Comparison of ENCODE assay signal across 17 cellular contexts in the genomic region with DNA sequence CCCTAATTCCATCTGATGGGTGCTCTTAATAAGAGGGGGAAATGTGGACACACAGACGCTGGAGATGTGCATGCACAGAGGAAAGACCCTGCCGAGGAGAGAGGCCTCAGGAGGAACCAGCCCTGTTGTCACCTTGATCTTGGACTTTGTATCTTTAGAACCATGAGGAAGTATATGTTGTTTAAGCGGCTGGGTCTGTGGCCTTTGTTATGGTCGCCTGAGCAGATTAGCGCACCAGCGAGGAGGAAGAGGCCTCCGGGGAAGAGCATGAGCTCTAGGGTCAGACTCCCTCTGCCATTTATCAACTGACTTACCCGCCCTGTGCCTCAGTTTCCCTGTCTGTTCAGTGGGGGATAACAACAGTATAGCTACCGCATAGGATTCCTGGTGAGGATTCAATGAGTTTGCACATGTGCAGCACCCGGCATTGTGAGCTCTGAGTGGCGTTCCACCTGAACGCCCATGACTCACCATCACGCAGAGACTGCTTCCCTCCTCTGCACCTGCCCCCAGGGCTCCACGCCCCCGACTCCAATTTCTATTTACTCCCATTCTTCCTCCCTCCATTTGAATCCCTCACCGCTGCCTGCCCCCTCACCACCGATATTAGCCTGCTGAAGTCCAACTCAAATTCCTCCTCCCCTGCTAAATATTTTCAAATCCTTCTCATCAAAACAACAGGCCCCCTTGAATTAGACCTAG.
DNase-seq lines count a peak whose midpoint lies in the region; ATAC-seq, FAIRE-seq and TF ChIP-seq lines count a peak whose summit lies in the region.
"Had no signal": no experiment of that assay in that cellular context is flagged by ENCODE, and none has a peak within 500 bp of the region (broad histone marks: within the 10 kb centered on the region; RNA-seq: fewer than 3 reads in every experiment).

No MANE protein-coding gene starts in this region.

- TF ChIP-seq EP300 in GM12878 (IDR thresholded peaks at IDR 0.05; ENCODE audit: borderline replicate concordance in 1 of 2, control insufficient read depth in 1 of 2, low read depth in 2 of 2, low read length in 2 of 2): no peak

- H3K36me3 Mint-ChIP-seq in neural progenitor cell: peaks cover 7% of the 10 kb centered on the region

- intact Hi-C loops in GM12878 (cut with micrococcal nuclease; ENCODE audit: unreplicated experiment): no loop called here
- intact Hi-C loops in ascending aorta (cut with DNase I): no loop called here

- no peak overlapping the region for H3K9ac ChIP-seq in GM12878 (ENCODE audit: control insufficient read depth, insufficient read depth, low read length)
- H3K9ac ChIP-seq in neural progenitor cell: no peak overlapping the region

- RAD21 ChIA-PET in GM12878 (lab: Charles Lee; ENCODE audit: unreplicated experiment): interaction anchor here (0.6 kb wide), 1 partner anchor 40 kb away, joined by 3 read pairs; no protein-coding TSS in a partner anchor

- H4K20me1 ChIP-seq in GM12878 (ENCODE audit: control insufficient read depth, insufficient read depth) (no peaks in the 10 kb centered on the region), neural progenitor cell (ENCODE audit: low read depth) (no peaks in the 10 kb centered on the region)

- H3K9me3 ChIP-seq in GM12878 (replicated peaks; ENCODE audit: control insufficient read depth, insufficient read depth, low read length) (no peaks in the 10 kb centered on the region; the same call in 2 of the 3 replicates), neural progenitor cell (ENCODE audit: low read depth) (no peaks in the 10 kb centered on the region), ascending aorta (no peaks in the 10 kb centered on the region)
- H3K9me3 ChIP-seq: gastrocnemius medialis, lower lobe of right lung, prostate gland, testis had no signal

- peak; percentile 70 for DNase-seq in Daoy (ENCODE audit: low read depth)
- DNase-seq in NCI-H2107 treated with DMSO at 0.1 percent for 48 hours (lab: John Stamatoyannopoulos, UW; ENCODE audit: unreplicated experiment): peak; percentile 91
- DNase-seq in GM12878 (ENCODE audit: low read depth, low spot score): no peak
- DNase-seq in neural progenitor cell (ENCODE audit: low spot score): no peak
- no peak for DNase-seq in ascending aorta (ENCODE audit: low spot score in 2 of 2)
- no peak for DNase-seq in activated naive CD4-positive, alpha-beta T cell treated with Interleukin-2 at 50 U/mL for 16 hours
- DNase-seq: activated CD4-positive, alpha-beta T cell treated with anti-CD3 and anti-CD28 coated beads, Interleukin-2, amount 50 U/mL, for 48 hours; activated naive CD4-positive, alpha-beta T cell treated with anti-CD3 and anti-CD28 coated beads, Interleukin-2, amount 50 U/mL, for 16 hours; gastrocnemius medialis; lower lobe of right lung; NCI-H1694 treated with DMSO at 0.1 percent for 48 hours; SW 1271; testis had no signal

- no peak overlapping the region for H3K4me2 ChIP-seq in GM12878 (ENCODE audit: control insufficient read depth, insufficient read depth)
- no peak overlapping the region for H3K4me2 ChIP-seq in neural progenitor cell

- H3K4me1 ChIP-seq in GM12878 (ENCODE audit: control insufficient read depth, insufficient read depth, low read length): no peaks in the 10 kb centered on the region
- H3K4me1 ChIP-seq in neural progenitor cell: peaks cover 10% of the 10 kb centered on the region
- peaks cover 0 to 3% of the 10 kb centered on the region in 2 donors for H3K4me1 ChIP-seq in ascending aorta
- H3K4me1 ChIP-seq: prostate gland had no signal

- no peak for TF ChIP-seq POLR2A in GM12878 (IDR thresholded peaks at IDR 0.05; ENCODE audit: low read depth, low read length)

- no peaks in the 10 kb centered on the region for H3K36me3 ChIP-seq in GM12878 (ENCODE audit: control insufficient read depth in 2 of 2, insufficient read depth in 2 of 2, low read length in 1 of 2)
- H3K36me3 ChIP-seq in neural progenitor cell: no peaks in the 10 kb centered on the region
- H3K36me3 ChIP-seq in ascending aorta: no peaks in the 10 kb centered on the region
- H3K36me3 ChIP-seq: gastrocnemius medialis, lower lobe of right lung, prostate gland had no signal

- FAIRE-seq in GM12878 (lab: Jason Lieb, UNC): no peak
- FAIRE-seq: colon had no signal

- CTCF ChIA-PET in GM12878 (lab: Yijun Ruan, JAX): no interaction called here

- H3K27ac Mint-ChIP-seq in neural progenitor cell: peak overlapping the region; percentile 62

- WGBS in GM12878 (ENCODE audit: insufficient coverage, insufficient replicate concordance, low lambda C conversion rate, missing lambda C conversion rate): 43% methylated on average over 17 of the region's 17 CpGs

- H3K4me3 ChIP-seq in GM12878: no peak overlapping the region
- no peak overlapping the region for H3K4me3 ChIP-seq in neural progenitor cell
- H3K4me3 ChIP-seq in ascending aorta: no peak overlapping the region
- H3K4me3 ChIP-seq: gastrocnemius medialis, lower lobe of right lung, prostate gland, testis had no signal

- H2AFZ ChIP-seq in GM12878 (ENCODE audit: control insufficient read depth, low read depth, low read length) (peak overlapping the region; percentile 48), neural progenitor cell (replicated peaks) (no peak overlapping the region)

- H3K9me3 Mint-ChIP-seq in neural progenitor cell: peaks cover 11% of the 10 kb centered on the region

- H3K79me2 ChIP-seq in GM12878 (ENCODE audit: control insufficient read depth, insufficient read depth, low read length): no peaks in the 10 kb centered on the region
- no peaks in the 10 kb centered on the region for H3K79me2 ChIP-seq in neural progenitor cell (ENCODE audit: low read depth)

- H3K27me3 ChIP-seq in GM12878 (replicated peaks in 1 of 2; ENCODE audit: control insufficient read depth in 2 of 2, insufficient read depth in 2 of 2, low read length in 1 of 2) (no peaks in the 10 kb centered on the region), neural progenitor cell (no peaks in the 10 kb centered on the region), ascending aorta (no peaks in the 10 kb centered on the region)
- H3K27me3 ChIP-seq: gastrocnemius medialis, testis had no signal

- ATAC-seq in GM12878 (peak; percentile 69), GM18867 (IDR thresholded peaks at IDR 0.05; ENCODE audit: unreplicated experiment) (no peak), HG03045 (IDR thresholded peaks at IDR 0.05; ENCODE audit: unreplicated experiment) (no peak)
- ATAC-seq: gastrocnemius medialis, lower lobe of right lung had no signal

- no peak overlapping the region for H3K27ac ChIP-seq in GM12878 (ENCODE audit: control insufficient read depth, insufficient read depth)
- H3K27ac ChIP-seq in neural progenitor cell: no peak overlapping the region
- no peak overlapping the region for H3K27ac ChIP-seq in ascending aorta
- H3K27ac ChIP-seq: gastrocnemius medialis, lower lobe of right lung, prostate gland, testis had no signal

- H3K4me1 Mint-ChIP-seq in neural progenitor cell: peaks cover 35% of the 10 kb centered on the region

- no peak for TF ChIP-seq CTCF in GM12878 (IDR thresholded peaks at IDR 0.05 in 2 of 3, conservative IDR thresholded peaks at IDR 0.05 in 1 of 3; ENCODE audit: control insufficient read depth in 2 of 3, extremely low read depth in 1 of 3, insufficient read depth in 1 of 3, low read depth in 3 of 3, low read length in 3 of 3)
- no peak for TF ChIP-seq CTCF in neural progenitor cell (IDR thresholded peaks at IDR 0.05)
- no peak for TF ChIP-seq CTCF in ascending aorta (IDR thresholded peaks at IDR 0.05)

- in situ Hi-C loops in GM12878 (cut with MboI): no loop called here

- SMC1A ChIA-PET in GM12878 (lab: Charles Lee; ENCODE audit: uncharacterized antibody, unreplicated experiment): interaction anchor here (0.7 kb wide), 1 partner anchor 28 kb away, joined by 3 read pairs; no protein-coding TSS in a partner anchor

- H3K4me3 Mint-ChIP-seq in neural progenitor cell: no peak overlapping the region

- H3F3A ChIP-seq in neural progenitor cell (ENCODE audit: low read depth): no peaks in the 10 kb centered on the region

- H3K27me3 Mint-ChIP-seq in neural progenitor cell (ENCODE audit: insufficient read depth, low read depth): no peaks in the 10 kb centered on the region

- POLR2A ChIA-PET in GM12878 (lab: Charles Lee): no interaction called here

- TF ChIP-seq RAD21 in GM12878 (IDR thresholded peaks at IDR 0.05; ENCODE audit: insufficient read depth, low read depth, low read length): no peak

- no TSS peak for BruUV-seq in GM12878 (replicated peaks; lab: Mats Ljungman, UMichigan)

TF ChIP-seq in GM12878, 131 proteins besides CTCF, POLR2A, EP300 and RAD21:
- no peak for TF ChIP-seq STAT3 (IDR thresholded peaks at IDR 0.05; ENCODE audit: low read depth, low read length)
- TF ChIP-seq BHLHE40 (IDR thresholded peaks at IDR 0.05; ENCODE audit: borderline replicate concordance in 1 of 2, low read depth in 2 of 2, low read length in 1 of 2): peak in 1 of 2 experiments; percentile 33; a peak in 1 of 4 replicates
- TF ChIP-seq PAX5 (IDR thresholded peaks at IDR 0.05; ENCODE audit: borderline replicate concordance, low read depth, low read length): peak; percentile 21; the same call in 1 of the 2 replicates
TF ChIP-seq in GM12878: peak in this region for 2.

Comparison
In these comparisons a context has a peak if more than half of its experiments do, and no peak if none do; other contexts are left out.
1. DNase-seq: peak in Daoy (single experiment) and NCI-H2107 treated with DMSO at 0.1 percent for 48 hours (single experiment); none in GM12878 (single experiment), neural progenitor cell (single experiment), ascending aorta (0 of 2) and activated naive CD4-positive, alpha-beta T cell treated with Interleukin-2 at 50 U/mL for 16 hours (single experiment).